15 cellular contexts compared by ENCODE assay signal in the genomic region with DNA sequence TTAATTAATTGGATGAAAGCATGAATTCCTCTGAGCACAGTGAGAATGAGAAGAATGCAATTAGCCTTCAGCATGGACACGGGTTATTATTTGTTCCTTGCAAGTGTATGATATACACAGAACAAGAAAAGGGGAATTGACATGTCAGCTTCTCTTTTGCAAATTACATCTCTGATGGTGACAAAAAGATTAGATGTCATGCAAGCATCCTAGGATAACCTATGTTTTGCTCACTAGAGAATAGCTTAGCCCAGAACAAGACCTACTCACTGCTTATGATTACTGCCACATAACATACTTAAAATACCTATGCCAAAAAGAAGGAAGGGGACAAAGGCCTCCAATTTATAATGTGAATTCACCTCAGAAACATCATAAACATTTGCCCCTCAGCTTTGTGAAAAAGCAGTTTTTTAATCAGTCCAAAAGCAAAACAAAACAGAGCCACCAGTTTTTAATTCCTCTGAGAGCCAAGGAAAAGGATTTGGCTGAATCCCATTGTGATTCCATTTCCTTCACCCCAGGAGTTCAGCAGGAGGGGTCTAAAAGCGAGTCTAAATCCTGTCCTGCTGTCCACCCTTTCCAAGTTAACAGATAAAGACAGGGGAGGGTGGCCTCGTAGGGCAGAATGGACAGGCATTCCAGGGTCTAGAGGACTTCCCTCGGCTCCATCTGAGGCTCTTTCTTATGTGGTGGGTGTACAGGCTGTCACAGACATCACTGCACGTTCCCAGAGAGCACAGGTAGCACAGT.
DNase-seq lines count a peak whose midpoint lies in the region; ATAC-seq, FAIRE-seq and TF ChIP-seq lines count a peak whose summit lies in the region.
"Had no signal": no experiment of that assay in that cellular context is flagged by ENCODE, and none has a peak within 500 bp of the region (broad histone marks: within the 10 kb centered on the region; RNA-seq: fewer than 3 reads in every experiment).

No MANE protein-coding gene starts in this region.

- no peak for FAIRE-seq in kidney (lab: Jason Lieb, UNC)
- FAIRE-seq: H54 had no signal

- BruUV-seq in Panc1 (replicated peaks; lab: Mats Ljungman, UMichigan): TSS peak; percentile 4

- H3K9ac ChIP-seq in kidney (ENCODE audit: low read length in 2 of 2): no peak overlapping the region

- peaks cover 8% of the 10 kb centered on the region for H3K36me3 ChIP-seq in cardiac muscle cell
- peaks cover 11% of the 10 kb centered on the region; the same call in 1 of the 2 replicates for H3K36me3 ChIP-seq in Panc1 (ENCODE audit: control insufficient read depth, insufficient read depth, low read length)
- no peaks in the 10 kb centered on the region for H3K36me3 ChIP-seq in esophagus (ENCODE audit: control insufficient read depth in 2 of 2, insufficient read depth in 2 of 2, low read length in 1 of 2)
- H3K36me3 ChIP-seq in stomach: no peaks in the 10 kb centered on the region
- H3K36me3 ChIP-seq in kidney (ENCODE audit: control insufficient read depth in 1 of 2, insufficient read depth in 2 of 2, low read length in 2 of 2): peaks cover 4 to 6% of the 10 kb centered on the region in 2 donors

- intact Hi-C loops in Right ventricle myocardium inferior (cut with DNase I) (loop anchor here (5.0 kb wide), 1 partner anchor 236 kb away; no protein-coding TSS in a partner anchor), Panc1 (cut with micrococcal nuclease; ENCODE audit: unreplicated experiment) (no loop called here), stomach (cut with DNase I; ENCODE audit: low total_unique reads) (no loop called here), kidney (cut with DNase I) (no loop called here)

- H3K27me3 ChIP-seq in cardiac muscle cell (no peaks in the 10 kb centered on the region), Panc1 (ENCODE audit: control insufficient read depth, insufficient read depth, low read length) (no peaks in the 10 kb centered on the region), esophagus (ENCODE audit: control insufficient read depth in 1 of 2, insufficient read depth in 2 of 2, low read length in 2 of 2) (no peaks in the 10 kb centered on the region), stomach (no peaks in the 10 kb centered on the region)

- H3K4me3 ChIP-seq in cardiac muscle cell (no peak overlapping the region), Panc1 (ENCODE audit: low read depth in 2 of 2, low read length in 2 of 2) (no peak overlapping the region), esophagus (ENCODE audit: low read depth in 1 of 2, low read length in 2 of 2) (no peak overlapping the region), stomach (no peak overlapping the region), kidney (ENCODE audit: low read length in 2 of 2) (no peak overlapping the region)

- H3K27ac ChIP-seq in cardiac muscle cell (peak overlapping the region; percentile 8), Panc1 (ENCODE audit: low read length) (no peak overlapping the region), esophagus (ENCODE audit: low read depth in 2 of 2, low read length in 1 of 2) (peak overlapping the region; percentile 68 to 92), stomach (peak overlapping the region; percentile 10 to 73 (median 60)), kidney (ENCODE audit: low read depth in 2 of 2, low read length in 2 of 2) (no peak overlapping the region)

- in situ Hi-C loops in Panc1 (cut with HindIII; ENCODE audit: low pct_unique_long_range_greater_than_20kb, low sequenced_read_pairs): no loop called here

- no peak for TF ChIP-seq CTCF in cardiac muscle cell (IDR thresholded peaks at IDR 0.05; ENCODE audit: low read depth, low read length)
- TF ChIP-seq CTCF in Panc1 (IDR thresholded peaks at IDR 0.05): no peak
- no peak for TF ChIP-seq CTCF in stomach (IDR thresholded peaks at IDR 0.05)
- no peak for TF ChIP-seq CTCF in kidney (IDR thresholded peaks at IDR 0.05; ENCODE audit: borderline replicate concordance, extremely low read depth, insufficient read depth)

- H3K9me3 ChIP-seq in cardiac muscle cell (ENCODE audit: low read depth): no peaks in the 10 kb centered on the region
- H3K9me3 ChIP-seq in Panc1 (ENCODE audit: control insufficient read depth, insufficient read depth, low read depth, low read length): no peaks in the 10 kb centered on the region
- H3K9me3 ChIP-seq in esophagus (ENCODE audit: control insufficient read depth in 2 of 2, insufficient read depth in 1 of 2, low read depth in 1 of 2, low read length in 1 of 2): no peaks in the 10 kb centered on the region
- H3K9me3 ChIP-seq in stomach: no peaks in the 10 kb centered on the region
- H3K9me3 ChIP-seq in kidney (ENCODE audit: control insufficient read depth in 1 of 2, low read length in 2 of 2): peaks cover 0 to 5% of the 10 kb centered on the region in 2 donors

- CTCF ChIA-PET in Panc1 (lab: Charles Lee): no interaction called here

- H3K4me1 ChIP-seq in cardiac muscle cell (ENCODE audit: low read depth) (peaks cover 4% of the 10 kb centered on the region), Panc1 (ENCODE audit: control insufficient read depth, insufficient read depth, low read length) (no peaks in the 10 kb centered on the region), esophagus (ENCODE audit: control insufficient read depth in 2 of 2, insufficient read depth in 2 of 2, low read length in 1 of 2) (peaks cover 0 to 14% of the 10 kb centered on the region in 2 donors), stomach (peaks cover 14 to 37% (median 27%) of the 10 kb centered on the region in 4 donors), kidney (ENCODE audit: control insufficient read depth in 1 of 2, insufficient read depth in 1 of 2, low read depth in 1 of 2, low read length in 2 of 2) (peaks cover 0 to 2% of the 10 kb centered on the region in 2 donors)

- no peak for ATAC-seq in Right ventricle myocardium inferior
- no peak for ATAC-seq in Panc1
- ATAC-seq in HG03039 (IDR thresholded peaks at IDR 0.05; ENCODE audit: unreplicated experiment): no peak

- no peak for TF ChIP-seq EP300 in stomach (IDR thresholded peaks at IDR 0.05)

- DNase-seq in cardiac muscle cell (ENCODE audit: low read depth in 1 of 2, low spot score in 1 of 2): no peak
- no peak for DNase-seq in Right ventricle myocardium inferior (ENCODE audit: missing footprints)
- DNase-seq in Panc1 (ENCODE audit: low read depth, low spot score): no peak
- DNase-seq in stomach: no peak
- DNase-seq in kidney: no peak
- DNase-seq in foreskin melanocyte: no peak
- DNase-seq: AML-193, cortex of kidney, foreskin fibroblast, Kasumi-1, OCI-M1, trophoblast cell had no signal

- POLR2A ChIA-PET in Panc1 (lab: Charles Lee): no interaction called here

- WGBS in esophagus, 2 donors: 52 to 57% methylated on average over 5 of the region's 5 CpGs
- WGBS in stomach, 5 donors: 26 to 52% (median 36%) methylated on average over 5 of the region's 5 CpGs

- TF ChIP-seq POLR2A in stomach (IDR thresholded peaks at IDR 0.05): no peak

Comparison
In these comparisons a context has a peak if more than half of its experiments do, and no peak if none do; other contexts are left out.
1. H3K27ac ChIP-seq: peak in cardiac muscle cell (single experiment), esophagus (2 of 2) and stomach (5 of 5); none in Panc1 (single experiment) and kidney (0 of 2).